Comparison of ENCODE assay signal across 2 cellular contexts in genomic region chr4:7043521-7044414, GRCh38.
A peak's percentile ranks its signal among the peaks of the same experiment; 100 is the strongest.
TF ChIP-seq lines count a peak whose summit lies in the region.

No MANE protein-coding gene starts in this region.

TF ChIP-seq in GM12891, 5 proteins besides CTCF, POLR2A, EP300 and RAD21:
- 0 out of 2 replicates have a peak, but pooled peaks have one; percentile 7 for TF ChIP-seq SPI1 (IDR thresholded peaks at IDR 0.05; ENCODE audit: low read depth, low read length)
- TF ChIP-seq TAF1 (IDR thresholded peaks at IDR 0.05; ENCODE audit: low read depth, low read length): peak; percentile 58
- TF ChIP-seq PAX5 (IDR thresholded peaks at IDR 0.05; ENCODE audit: insufficient read depth, low read length, severe bottlenecking): no peak

TF ChIP-seq in H1, 55 proteins besides CTCF, POLR2A, EP300 and RAD21 (continued from another document):
- no peak for TF ChIP-seq RFX5 (IDR thresholded peaks at IDR 0.05; ENCODE audit: borderline replicate concordance, low read depth, low read length)
- TF ChIP-seq PHF8 (conservative IDR thresholded peaks at IDR 0.05; ENCODE audit: low read depth, low read length): 0 out of 2 replicates have a peak, but pooled peaks have one; percentile 34
- peak; percentile 61 for TF ChIP-seq TAF1 (IDR thresholded peaks at IDR 0.05; ENCODE audit: low read depth, low read length)
- TF ChIP-seq SUZ12 (IDR thresholded peaks at IDR 0.05; ENCODE audit: low read length): no peak; the same call in 1 of the 2 replicates
- TF ChIP-seq JUN (IDR thresholded peaks at IDR 0.05; ENCODE audit: low read depth, low read length): no peak
- peak; percentile 49 for TF ChIP-seq ASH2L (IDR thresholded peaks at IDR 0.05; ENCODE audit: low read length)
- no peak for TF ChIP-seq SIX5 (IDR thresholded peaks at IDR 0.05; ENCODE audit: low read depth, low read length)
- no peak for TF ChIP-seq KDM5A (IDR thresholded peaks at IDR 0.05; ENCODE audit: low read length)
- no peak for TF ChIP-seq NRF1 (IDR thresholded peaks at IDR 0.05; ENCODE audit: low read depth, low read length)
- peak; percentile 93 for TF ChIP-seq KDM4A (IDR thresholded peaks at IDR 0.05; ENCODE audit: low read depth, low read length, severe bottlenecking)
- TF ChIP-seq JUND (IDR thresholded peaks at IDR 0.05; ENCODE audit: low read length): no peak
- TF ChIP-seq HDAC6 (IDR thresholded peaks at IDR 0.05; ENCODE audit: low read depth, low read length): no peak
- TF ChIP-seq POLR2AphosphoS5 (IDR thresholded peaks at IDR 0.05; ENCODE audit: low read depth, low read length): peak; percentile 22; the same call in 1 of the 2 replicates
- TF ChIP-seq HDAC2 (IDR thresholded peaks at IDR 0.05; ENCODE audit: borderline replicate concordance in 1 of 2, low read depth in 2 of 2, low read length in 2 of 2): 0 out of 4 replicates have a peak, but pooled peaks of 1 of the 2 experiments have one; percentile 65
- no peak for TF ChIP-seq POU5F1 (IDR thresholded peaks at IDR 0.05; ENCODE audit: low read depth, low read length)
- 0 out of 2 replicates have a peak, but pooled peaks have one; percentile 26 for TF ChIP-seq KDM1A (IDR thresholded peaks at IDR 0.05; ENCODE audit: borderline replicate concordance, low read length)
- TF ChIP-seq CHD7 (IDR thresholded peaks at IDR 0.05; ENCODE audit: insufficient replicate concordance, low read length): no peak
- TF ChIP-seq GTF2F1 (IDR thresholded peaks at IDR 0.05; ENCODE audit: borderline replicate concordance, low read depth, low read length): no peak
- no peak for TF ChIP-seq MAX (IDR thresholded peaks at IDR 0.05)
- no peak for TF ChIP-seq CBX8 (IDR thresholded peaks at IDR 0.05; ENCODE audit: borderline replicate concordance, low read depth, low read length)
- no peak for TF ChIP-seq ZNF274 (IDR thresholded peaks at IDR 0.05; ENCODE audit: borderline replicate concordance, extremely low read depth, low read length)
- TF ChIP-seq E2F6 (IDR thresholded peaks at IDR 0.05): no peak
- TF ChIP-seq SIN3A (conservative IDR thresholded peaks at IDR 0.05 in 1 of 2, IDR thresholded peaks at IDR 0.05 in 1 of 2; ENCODE audit: low read depth in 1 of 2, low read length in 2 of 2): peak in 1 of 2 experiments; percentile 53; a peak in 1 of 4 replicates
- no peak for TF ChIP-seq BRCA1 (IDR thresholded peaks at IDR 0.05; ENCODE audit: low read depth, low read length)
- TF ChIP-seq YY1 (IDR thresholded peaks at IDR 0.05; ENCODE audit: low read depth, low read length): peak; percentile 75; the same call in 1 of the 2 replicates
- no peak for TF ChIP-seq SP1 (IDR thresholded peaks at IDR 0.05; ENCODE audit: low read depth, low read length)
- TF ChIP-seq GABPA (IDR thresholded peaks at IDR 0.05; ENCODE audit: borderline replicate concordance, insufficient read depth, low read length): no peak
